ENCODE assay signal across 1 cellular context in the genomic region with DNA sequence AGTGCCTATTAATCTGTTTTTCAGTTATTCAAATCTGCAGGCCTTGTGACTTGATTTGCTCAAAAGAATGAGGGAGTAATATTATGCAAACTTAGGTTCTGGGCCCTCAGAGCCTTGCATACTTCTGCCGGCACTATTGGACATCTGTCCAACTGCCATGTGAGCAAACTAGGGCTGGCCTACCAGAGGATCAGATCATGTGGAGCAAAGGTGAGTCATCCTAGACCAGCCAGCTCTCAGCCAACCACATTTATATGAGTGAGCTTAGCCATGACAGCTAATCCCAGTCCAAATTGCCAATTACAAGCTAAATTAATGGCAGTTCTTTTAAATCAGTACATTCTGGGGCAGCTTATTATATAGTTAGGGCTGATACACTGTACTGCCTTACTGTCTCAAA.
TF ChIP-seq lines count a peak whose summit lies in the region.

No MANE protein-coding gene starts in this region.

TF ChIP-seq in SK-N-SH treated with all-trans-retinoic acid at 6 μM for 48 hours, 23 proteins besides CTCF, POLR2A, EP300 and RAD21 (continued from another document):
- TF ChIP-seq, protein P1, sequence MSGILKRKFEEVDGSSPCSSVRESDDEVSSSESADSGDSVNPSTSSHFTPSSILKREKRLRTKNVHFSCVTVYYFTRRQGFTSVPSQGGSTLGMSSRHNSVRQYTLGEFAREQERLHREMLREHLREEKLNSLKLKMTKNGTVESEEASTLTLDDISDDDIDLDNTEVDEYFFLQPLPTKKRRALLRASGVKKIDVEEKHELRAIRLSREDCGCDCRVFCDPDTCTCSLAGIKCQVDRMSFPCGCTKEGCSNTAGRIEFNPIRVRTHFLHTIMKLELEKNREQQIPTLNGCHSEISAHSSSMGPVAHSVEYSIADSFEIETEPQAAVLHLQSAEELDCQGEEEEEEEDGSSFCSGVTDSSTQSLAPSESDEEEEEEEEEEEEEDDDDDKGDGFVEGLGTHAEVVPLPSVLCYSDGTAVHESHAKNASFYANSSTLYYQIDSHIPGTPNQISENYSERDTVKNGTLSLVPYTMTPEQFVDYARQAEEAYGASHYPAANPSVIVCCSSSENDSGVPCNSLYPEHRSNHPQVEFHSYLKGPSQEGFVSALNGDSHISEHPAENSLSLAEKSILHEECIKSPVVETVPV (CRISPR knock-in tag; IDR thresholded peaks at IDR 0.05): no peak
